ENCODE assay signal across 12 cellular contexts in the genomic region with DNA sequence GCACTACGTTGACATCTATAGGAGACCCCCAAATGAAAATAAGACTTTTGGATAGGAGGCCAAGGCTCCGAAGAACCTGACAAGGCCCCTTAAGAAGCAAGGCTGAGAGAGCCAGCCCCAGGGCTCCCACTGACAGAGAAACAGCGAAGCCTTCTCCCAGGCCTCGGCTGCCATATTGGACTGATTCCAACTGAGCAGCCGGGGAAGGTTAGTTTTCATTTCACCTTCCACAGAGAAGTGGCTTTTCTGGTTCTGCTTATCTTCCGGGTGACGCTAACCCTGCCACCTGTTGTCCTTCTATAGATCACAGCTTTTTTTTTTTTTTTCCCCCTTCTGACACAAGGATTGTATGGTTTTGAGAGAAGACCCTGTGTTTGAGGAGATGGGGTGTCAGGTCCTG.
DNase-seq lines count a peak whose midpoint lies in the region; ATAC-seq, FAIRE-seq and TF ChIP-seq lines count a peak whose summit lies in the region.
"Had no signal": no experiment of that assay in that cellular context is flagged by ENCODE, and none has a peak within 500 bp of the region (broad histone marks: within the 10 kb centered on the region; RNA-seq: fewer than 3 reads in every experiment).

No MANE protein-coding gene starts in this region.

- DNase-seq in DMS 273 treated with DMSO at 0.1 percent for 48 hours (lab: John Stamatoyannopoulos, UW) (peak; percentile 36), NCI-H1105 treated with DMSO at 0.1 percent for 48 hours (lab: John Stamatoyannopoulos, UW) (peak; percentile 82), RWPE1 (ENCODE audit: low spot score) (peak; percentile 46), mesothelial cell of epicardium (ENCODE audit: low spot score in 2 of 2, unreplicated experiment in 2 of 2) (no peak), left cardiac atrium (no peak), GM10248 (ENCODE audit: extremely low spot score) (no peak), NCI-H2227 (lab: John Stamatoyannopoulos, UW; ENCODE audit: unreplicated experiment) (no peak), frontal cortex (ENCODE audit: low spot score in 2 of 2) (no peak)
- DNase-seq: activated CD4-positive, alpha-beta T cell treated with anti-CD3 and anti-CD28 coated beads for 4 hours; activated gamma-delta T cell treated with Interleukin-2 at 50 U/mL for 16 hours; cerebellar nuclear complex; NCI-H187 had no signal

- TF ChIP-seq CTCF in RWPE1 (conservative IDR thresholded peaks at IDR 0.05; ENCODE audit: low read depth) (no peak), mesothelial cell of epicardium (IDR thresholded peaks at IDR 0.05; ENCODE audit: unreplicated experiment) (no peak), GM10248 (IDR thresholded peaks at IDR 0.05; ENCODE audit: control extremely low read depth, extremely low read depth, low read depth, missing control alignments) (no peak)

- peaks cover 2% of the 10 kb centered on the region for H3K36me3 Mint-ChIP-seq in mesothelial cell of epicardium

- intact Hi-C loops in left cardiac atrium (cut with DNase I): no loop called here

- no peak for ATAC-seq in left cardiac atrium

- CTCF ChIA-PET in RWPE1 (lab: Yijun Ruan, JAX) (interaction anchor here (0.6 to 0.7 kb wide), 2 partner anchors 147 to 1200 kb away, joined by 3 read pairs; no protein-coding TSS in a partner anchor), GM10248 (lab: Yijun Ruan, JAX) (no interaction called here)

- peak overlapping the region; percentile 92 for H3K27ac Mint-ChIP-seq in mesothelial cell of epicardium

- POLR2A ChIA-PET in RWPE1 (lab: Yijun Ruan, JAX; ENCODE audit: low non-redundant PET): interaction anchor here (0.6 kb wide), 1 partner anchor 55 kb away, joined by 5 read pairs; no protein-coding TSS in a partner anchor
- POLR2A ChIA-PET in GM10248 (lab: Yijun Ruan, JAX): no interaction called here

- H3K4me3 Mint-ChIP-seq in mesothelial cell of epicardium: no peak overlapping the region

- peaks cover 50% of the 10 kb centered on the region for H3K4me1 Mint-ChIP-seq in mesothelial cell of epicardium

- no peak overlapping the region for H3K27ac ChIP-seq in RWPE1

- H3K9me3 Mint-ChIP-seq in mesothelial cell of epicardium: peaks cover 14% of the 10 kb centered on the region

- FAIRE-seq in frontal cortex (lab: Jason Lieb, UNC): no peak

- no peaks in the 10 kb centered on the region for H3K27me3 Mint-ChIP-seq in mesothelial cell of epicardium (ENCODE audit: low read depth)

Comparison
In these comparisons a context has a peak if more than half of its experiments do, and no peak if none do; other contexts are left out.
1. DNase-seq: peak in DMS 273 treated with DMSO at 0.1 percent for 48 hours (single experiment), NCI-H1105 treated with DMSO at 0.1 percent for 48 hours (single experiment) and RWPE1 (single experiment); none in mesothelial cell of epicardium (0 of 2), left cardiac atrium (single experiment), GM10248 (single experiment), NCI-H2227 (single experiment) and frontal cortex (0 of 2).